In the genomic region with DNA sequence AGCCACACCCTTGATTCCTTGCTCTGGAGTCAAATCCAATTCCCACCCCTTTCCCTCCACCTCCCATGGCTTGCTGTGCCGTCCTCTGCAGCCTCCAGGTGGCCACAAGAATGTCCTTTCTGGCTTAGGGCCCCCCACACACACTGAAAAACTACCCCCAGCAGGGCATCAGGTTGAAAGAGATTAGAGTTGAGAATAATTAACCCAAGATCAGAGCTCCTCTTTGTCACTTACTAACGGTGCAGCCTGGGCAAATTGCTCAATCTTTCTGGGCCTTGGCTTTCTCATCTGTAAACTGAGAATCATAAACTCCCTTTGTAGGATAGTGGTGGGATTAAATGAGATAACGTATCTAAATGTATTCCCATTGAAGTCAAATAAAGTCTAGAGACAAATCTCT, we compare ENCODE assay signal across 18 cellular contexts.
"Had no signal": no experiment of that assay in that cellular context is flagged by ENCODE, and none has a peak within 500 bp of the region (broad histone marks: within the 10 kb centered on the region; RNA-seq: fewer than 3 reads in every experiment).

No MANE protein-coding gene starts in this region.

- DNase-seq: activated CD4-positive, alpha-beta T cell treated with anti-CD3 and anti-CD28 coated beads for 48 hours; activated CD8-positive, alpha-beta memory T cell treated with anti-CD3 and anti-CD28 coated beads, Interleukin-2, amount 50 U/mL, for 48 hours; activated CD8-positive, alpha-beta T cell treated with anti-CD3 and anti-CD28 coated beads, Interleukin-2, amount 10 ng/mL, durations not matched to agents 7 days and 5 days; activated naive CD8-positive, alpha-beta T cell treated with anti-CD3 and anti-CD28 coated beads, Interleukin-2, amount 50 U/mL, for 24 hours; effector CD8-positive, alpha-beta T cell; hippocampal formation; immature natural killer cell; left lung; occipital lobe; stimulated activated CD4-positive, alpha-beta T cell treated with anti-CD3 and anti-CD28 coated beads, Interleukin-2, amount 100 ng/mL, for 24 hours; stimulated activated naive CD4-positive, alpha-beta T cell treated with Interleukin-2 at 50 U/mL for 16 hours; trophoblast cell had no signal

- H3K9me3 Mint-ChIP-seq: activated naive CD8-positive, alpha-beta T cell treated with anti-CD3 and anti-CD28 coated beads, Interleukin-2, amount 50 U/mL, for 24 hours; natural killer cell treated with Interleukin-12 subunit alpha and Interleukin-12 subunit beta and Interleukin-15 and Interleukin-18, amount 100 ng/mL, for 72 hours had no signal

- H3K36me3 ChIP-seq: ascending aorta, cardiac muscle cell, gastroesophageal sphincter, left lung, prostate gland had no signal

- H3K4me3 ChIP-seq: ascending aorta, cardiac muscle cell, gastroesophageal sphincter, left lung, prostate gland had no signal

- H3K36me3 Mint-ChIP-seq: immature natural killer cell; natural killer cell treated with Interleukin-12 subunit alpha and Interleukin-12 subunit beta and Interleukin-15 and Interleukin-18, amount 100 ng/mL, for 72 hours had no signal

- H3K27ac Mint-ChIP-seq: activated CD8-positive, alpha-beta T cell treated with anti-CD3 and anti-CD28 coated beads, Interleukin-2, amount 10 ng/mL, durations not matched to agents 7 days and 5 days; activated naive CD8-positive, alpha-beta T cell treated with anti-CD3 and anti-CD28 coated beads, Interleukin-2, amount 50 U/mL, for 24 hours; immature natural killer cell; natural killer cell treated with Interleukin-12 subunit alpha and Interleukin-12 subunit beta and Interleukin-15 and Interleukin-18, amount 100 ng/mL, for 72 hours had no signal

- H3K27me3 ChIP-seq: ascending aorta, gastroesophageal sphincter had no signal

- H3K4me3 Mint-ChIP-seq: activated CD8-positive, alpha-beta T cell treated with anti-CD3 and anti-CD28 coated beads, Interleukin-2, amount 10 ng/mL, durations not matched to agents 7 days and 5 days; activated naive CD8-positive, alpha-beta T cell treated with anti-CD3 and anti-CD28 coated beads, Interleukin-2, amount 50 U/mL, for 24 hours; immature natural killer cell; natural killer cell treated with Interleukin-12 subunit alpha and Interleukin-12 subunit beta and Interleukin-15 and Interleukin-18, amount 100 ng/mL, for 72 hours had no signal

- ATAC-seq: activated CD8-positive, alpha-beta T cell treated with anti-CD3 and anti-CD28 coated beads, Interleukin-2, amount 10 ng/mL, durations not matched to agents 7 days and 5 days; activated naive CD8-positive, alpha-beta T cell treated with anti-CD3 and anti-CD28 coated beads, Interleukin-2, amount 50 U/mL, for 24 hours; gastroesophageal sphincter; left lung; natural killer cell treated with Interleukin-12 subunit alpha and Interleukin-12 subunit beta and Interleukin-15 and Interleukin-18, amount 100 ng/mL, for 72 hours; sciatic nerve had no signal

- H3K4me1 Mint-ChIP-seq: immature natural killer cell had no signal
